In genomic region chr3:177525987-177526712, GRCh38 we compare ENCODE assay signal across 14 cellular contexts.
DNase-seq lines count a peak whose midpoint lies in the region; ATAC-seq and TF ChIP-seq lines count a peak whose summit lies in the region.
"Had no signal": no experiment of that assay in that cellular context is flagged by ENCODE, and none has a peak within 500 bp of the region (broad histone marks: within the 10 kb centered on the region; RNA-seq: fewer than 3 reads in every experiment).

No MANE protein-coding gene starts in this region.

- H3K27me3 ChIP-seq in IMR-90 (ENCODE audit: control insufficient read depth, insufficient read depth, low read length) (no peaks in the 10 kb centered on the region), lower lobe of right lung (ENCODE audit: low read depth) (no peaks in the 10 kb centered on the region)
- H3K27me3 ChIP-seq: Peyer's patch had no signal

- no peak overlapping the region for H3K56ac ChIP-seq in IMR-90 (ENCODE audit: extremely low read depth, insufficient read depth, low read length)

- intact Hi-C loops in IMR-90 (cut with micrococcal nuclease) (no loop called here), lower lobe of right lung (cut with DNase I) (no loop called here)

- BruUV-seq in IMR-90 (replicated peaks; lab: Mats Ljungman, UMichigan): no TSS peak

- WGBS in IMR-90 (ENCODE audit: extremely low coverage in 2 of 2, insufficient read length in 1 of 2), 2 experiments: 92% methylated on average over 6 of the region's 9 CpGs; no CpG with 5 or more reads in 1 of the 2 experiments

- TF ChIP-seq POLR2A in IMR-90 (IDR thresholded peaks at IDR 0.05; ENCODE audit: low read depth, low read length): no peak

- H3K14ac ChIP-seq in IMR-90 (replicated peaks; ENCODE audit: low read depth, low read length): no peak overlapping the region; the same call in 1 of the 2 replicates

- H2AFZ ChIP-seq in IMR-90 (replicated peaks; ENCODE audit: low read length, poor library complexity): no peak overlapping the region

- H3K79me1 ChIP-seq in IMR-90 (ENCODE audit: low read depth in 1 of 2, low read length in 2 of 2): no peaks in the 10 kb centered on the region

- H3K36me3 Mint-ChIP-seq in WTC11: peaks cover 3% of the 10 kb centered on the region

- H2AK9ac ChIP-seq in IMR-90 (replicated peaks; ENCODE audit: low read depth, low read length, poor library complexity): no peak overlapping the region

- H3K4ac ChIP-seq in IMR-90 (ENCODE audit: low read depth, low read length): no peak overlapping the region

- H3K9me1 ChIP-seq in IMR-90 (ENCODE audit: insufficient read depth, low read length): no peaks in the 10 kb centered on the region; the same call in 1 of the 2 replicates

- H3K27ac Mint-ChIP-seq in WTC11: peak overlapping the region; percentile 0; the same call in 1 of the 2 replicates
- H3K27ac Mint-ChIP-seq: activated CD4-positive, alpha-beta T cell treated with anti-CD3 and anti-CD28 coated beads for 36 hours; activated naive CD4-positive, alpha-beta T cell treated with anti-CD3 and anti-CD28 coated beads for 36 hours; nephron progenitor cell had no signal

- 0 out of 2 replicates have a peak overlapping the region, but pooled peaks have one; percentile 58 for H4K5ac ChIP-seq in IMR-90 (ENCODE audit: low read depth, low read length)

- H3K9me3 ChIP-seq in IMR-90 (ENCODE audit: control insufficient read depth, insufficient read depth, low read length) (peaks cover 4% of the 10 kb centered on the region; the same call in 1 of the 2 replicates), lower lobe of right lung (no peaks in the 10 kb centered on the region)
- H3K9me3 ChIP-seq: Peyer's patch, thoracic aorta had no signal

- dilution Hi-C loops in IMR-90 (cut with HindIII; ENCODE audit: low sequenced_read_pairs, unreplicated experiment): no loop called here

- no peak overlapping the region for H3K4me2 ChIP-seq in IMR-90 (ENCODE audit: low read depth, low read length)

- H2BK15ac ChIP-seq in IMR-90 (ENCODE audit: low read depth, low read length): no peak overlapping the region

- H3K18ac ChIP-seq in IMR-90 (ENCODE audit: low read depth, low read length): peak overlapping the region; percentile 76

- 0 out of 2 replicates have a peak overlapping the region, but pooled peaks have one; percentile 12 for H3K23ac ChIP-seq in IMR-90 (ENCODE audit: low read depth, low read length)

- H3K4me3 ChIP-seq in IMR-90 (ENCODE audit: insufficient read depth, low read depth, low read length) (no peak overlapping the region), lower lobe of right lung (no peak overlapping the region)
- H3K4me3 ChIP-seq: Peyer's patch, thoracic aorta had no signal

- H3K36me3 ChIP-seq in IMR-90 (ENCODE audit: control insufficient read depth, insufficient read depth, low read length): no peaks in the 10 kb centered on the region; the same call in 1 of the 2 replicates
- H3K36me3 ChIP-seq in lower lobe of right lung: no peaks in the 10 kb centered on the region
- H3K36me3 ChIP-seq: Peyer's patch, thoracic aorta had no signal

- H3K4me1 Mint-ChIP-seq in WTC11: peaks cover 23% of the 10 kb centered on the region

- H4K91ac ChIP-seq in IMR-90 (ENCODE audit: insufficient read depth, low read depth, low read length): no peak overlapping the region

- 0 out of 4 replicates have a peak overlapping the region, but pooled peaks of 1 of the 2 experiments have one; percentile 40 for H4K8ac ChIP-seq in IMR-90 (ENCODE audit: low read depth in 2 of 2, low read length in 2 of 2)

- H3K27me3 Mint-ChIP-seq in WTC11 (ENCODE audit: low read depth): no peaks in the 10 kb centered on the region
- H3K27me3 Mint-ChIP-seq: activated CD4-positive, alpha-beta T cell treated with anti-CD3 and anti-CD28 coated beads for 36 hours had no signal

- H3K9ac ChIP-seq in IMR-90 (ENCODE audit: low read depth, low read length): no peak overlapping the region

- peak overlapping the region; percentile 33; the same call in 1 of the 2 replicates for H2BK20ac ChIP-seq in IMR-90 (ENCODE audit: low read depth, low read length)

- peak overlapping the region; percentile 62; the same call in 1 of the 2 replicates for H2AK5ac ChIP-seq in IMR-90 (ENCODE audit: low read depth, low read length)

- in situ Hi-C loops in IMR-90 (cut with MboI; ENCODE audit: low sequenced_read_pairs): no loop called here

- no peaks in the 10 kb centered on the region for H4K20me1 ChIP-seq in IMR-90 (ENCODE audit: insufficient read depth, low read length)

- H2BK120ac ChIP-seq in IMR-90 (ENCODE audit: low read depth, low read length): 0 out of 2 replicates have a peak overlapping the region, but pooled peaks have one; percentile 10

- POLR2A ChIA-PET in IMR-90 (lab: Charles Lee; ENCODE audit: unreplicated experiment): no interaction called here
- POLR2A ChIA-PET in WTC11 (lab: Charles Lee): no interaction called here

- no peak overlapping the region for H3K27ac ChIP-seq in IMR-90 (ENCODE audit: insufficient read depth, low read length)
- no peak overlapping the region for H3K27ac ChIP-seq in lower lobe of right lung
- H3K27ac ChIP-seq: Peyer's patch, thoracic aorta had no signal

- ATAC-seq in IMR-90 (ENCODE audit: low read depth): no peak
- ATAC-seq in WTC11: no peak
- ATAC-seq in lower lobe of right lung: peak; percentile 46 to 61
- ATAC-seq: activated CD4-positive, alpha-beta T cell treated with anti-CD3 and anti-CD28 coated beads for 36 hours had no signal

- TF ChIP-seq RAD21 in IMR-90 (IDR thresholded peaks at IDR 0.05; ENCODE audit: low read length): no peak

- no peak overlapping the region for H2BK5ac ChIP-seq in IMR-90 (ENCODE audit: low read depth, low read length, poor library complexity, severe bottlenecking)

- H3K4me1 ChIP-seq in IMR-90 (ENCODE audit: control insufficient read depth, insufficient read depth, low read length) (peaks cover 9% of the 10 kb centered on the region), lower lobe of right lung (peaks cover 17% of the 10 kb centered on the region)
- H3K4me1 ChIP-seq: Peyer's patch had no signal

- no peak overlapping the region for H3K4me3 Mint-ChIP-seq in WTC11
- H3K4me3 Mint-ChIP-seq: activated CD4-positive, alpha-beta T cell treated with anti-CD3 and anti-CD28 coated beads for 36 hours; activated naive CD4-positive, alpha-beta T cell treated with anti-CD3 and anti-CD28 coated beads for 36 hours; nephron progenitor cell had no signal

- peaks cover 8% of the 10 kb centered on the region for H3K9me3 Mint-ChIP-seq in WTC11

- CTCF ChIA-PET in IMR-90 (lab: Yijun Ruan, JAX) (no interaction called here), WTC11 (lab: Charles Lee) (no interaction called here)

- TF ChIP-seq CTCF in IMR-90 (conservative IDR thresholded peaks at IDR 0.05; ENCODE audit: low read depth, low read length): no peak
- TF ChIP-seq CTCF in WTC11 (IDR thresholded peaks at IDR 0.05): no peak
- no peak for TF ChIP-seq CTCF in lower lobe of right lung (IDR thresholded peaks at IDR 0.05)

- DNase-seq in AG20443 (ENCODE audit: low spot score): peak; percentile 67
- no peak for DNase-seq in IMR-90
- no peak for DNase-seq in WTC11 (ENCODE audit: low spot score)
- peak; percentile 57 for DNase-seq in lower lobe of right lung
- no peak for DNase-seq in kidney glomerular epithelial cell (lab: John Stamatoyannopoulos, UW)
- DNase-seq in stimulated activated CD4-positive, alpha-beta T cell treated with anti-CD3 and anti-CD28 coated beads, Interleukin-15, amount 100 ng/mL, for 24 hours: no peak
- no peak for DNase-seq in RPMI8226
- no peak for DNase-seq in NCI-H187 treated with DMSO at 0.1 percent for 48 hours (lab: John Stamatoyannopoulos, UW)
- DNase-seq: activated CD4-positive, alpha-beta T cell treated with anti-CD3 and anti-CD28 coated beads for 36 hours; activated naive CD4-positive, alpha-beta T cell treated with anti-CD3 and anti-CD28 coated beads for 36 hours; NCI-H1048; nephron progenitor cell; Peyer's patch had no signal

TF ChIP-seq in IMR-90, 13 proteins besides CTCF, POLR2A, EP300 and RAD21 (continues in another document):
- no peak for TF ChIP-seq SMC3 (IDR thresholded peaks at IDR 0.05; ENCODE audit: low read depth, low read length)
- no peak for TF ChIP-seq CHD1 (IDR thresholded peaks at IDR 0.05; ENCODE audit: low read depth, low read length)
- TF ChIP-seq BHLHE40 (IDR thresholded peaks at IDR 0.05; ENCODE audit: low read depth, low read length): no peak
- TF ChIP-seq CEBPB (IDR thresholded peaks at IDR 0.05; ENCODE audit: low read depth, low read length): no peak
- no peak for TF ChIP-seq MAFK (IDR thresholded peaks at IDR 0.05; ENCODE audit: low read depth, low read length)
- no peak for TF ChIP-seq MXI1 (IDR thresholded peaks at IDR 0.05; ENCODE audit: borderline replicate concordance, low read depth, low read length)
- TF ChIP-seq ELK1 (IDR thresholded peaks at IDR 0.05; ENCODE audit: borderline replicate concordance, low read depth, low read length): no peak

TF ChIP-seq in WTC11, 78 proteins besides CTCF, POLR2A, EP300 and RAD21 (continues in another document):
- TF ChIP-seq HMGA2 (CRISPR knock-in tag; IDR thresholded peaks at IDR 0.05) (no peak), SOX15 (CRISPR knock-in tag; IDR thresholded peaks at IDR 0.05) (no peak), GABPB1 (CRISPR knock-in tag; IDR thresholded peaks at IDR 0.05) (no peak), ZBTB43 (CRISPR knock-in tag; IDR thresholded peaks at IDR 0.05) (no peak), OVOL2 (CRISPR knock-in tag; IDR thresholded peaks at IDR 0.05; ENCODE audit: borderline replicate concordance) (no peak)
- TF ChIP-seq, protein P1, sequence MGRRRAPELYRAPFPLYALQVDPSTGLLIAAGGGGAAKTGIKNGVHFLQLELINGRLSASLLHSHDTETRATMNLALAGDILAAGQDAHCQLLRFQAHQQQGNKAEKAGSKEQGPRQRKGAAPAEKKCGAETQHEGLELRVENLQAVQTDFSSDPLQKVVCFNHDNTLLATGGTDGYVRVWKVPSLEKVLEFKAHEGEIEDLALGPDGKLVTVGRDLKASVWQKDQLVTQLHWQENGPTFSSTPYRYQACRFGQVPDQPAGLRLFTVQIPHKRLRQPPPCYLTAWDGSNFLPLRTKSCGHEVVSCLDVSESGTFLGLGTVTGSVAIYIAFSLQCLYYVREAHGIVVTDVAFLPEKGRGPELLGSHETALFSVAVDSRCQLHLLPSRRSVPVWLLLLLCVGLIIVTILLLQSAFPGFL (CRISPR knock-in tag; IDR thresholded peaks at IDR 0.05; ENCODE audit: borderline replicate concordance): no peak

Comparison
In these comparisons a context has a peak if more than half of its experiments do, and no peak if none do; other contexts are left out.
1. DNase-seq: peak in AG20443 (single experiment) and lower lobe of right lung (single experiment); none in IMR-90 (single experiment), WTC11 (single experiment), kidney glomerular epithelial cell (single experiment), stimulated activated CD4-positive, alpha-beta T cell treated with anti-CD3 and anti-CD28 coated beads, Interleukin-15, amount 100 ng/mL, for 24 hours (single experiment), RPMI8226 (single experiment) and NCI-H187 treated with DMSO at 0.1 percent for 48 hours (single experiment).
2. ATAC-seq: peak in lower lobe of right lung (2 of 2); none in IMR-90 (single experiment) and WTC11 (single experiment).